9 cellular contexts compared by ENCODE assay signal in the genomic region with DNA sequence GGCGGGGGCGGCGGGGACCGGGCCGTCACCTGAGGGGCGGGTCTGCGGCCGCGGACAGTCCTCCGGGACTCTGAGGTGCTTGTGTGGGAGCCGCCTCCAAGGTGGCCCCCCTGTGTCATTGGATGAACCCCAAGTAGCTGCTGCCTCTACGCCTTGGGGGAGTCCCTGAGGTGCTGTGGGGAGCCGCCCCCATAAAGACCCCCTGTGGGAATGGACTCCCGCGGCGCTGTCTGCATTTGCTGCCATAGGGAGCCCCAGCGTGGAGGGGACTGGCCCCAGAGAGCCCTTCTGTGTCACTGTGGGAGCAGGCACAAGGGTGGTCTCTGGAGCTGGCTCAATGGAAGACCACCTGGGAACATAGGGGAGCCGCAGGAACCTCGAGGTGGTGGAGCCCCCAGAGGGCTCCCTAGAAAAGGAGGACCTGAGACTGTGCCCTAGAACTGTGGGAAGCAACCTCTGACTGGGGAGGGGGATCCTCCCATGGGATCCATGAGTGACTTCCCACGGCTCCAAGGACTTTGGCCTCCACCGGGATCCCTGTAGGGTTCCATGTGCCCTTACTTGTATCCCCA. TPM values are rescaled to one million over a fixed set of nuclear protein-coding genes. Genes with fewer than 3 reads are reported as not detected.
DNase-seq lines count a peak whose midpoint lies in the region; ATAC-seq and TF ChIP-seq lines count a peak whose summit lies in the region.
"Had no signal": no experiment of that assay in that cellular context is flagged by ENCODE, and none has a peak within 500 bp of the region (broad histone marks: within the 10 kb centered on the region; RNA-seq: fewer than 3 reads in every experiment).

No MANE protein-coding gene starts in this region.

- H3K4me1 Mint-ChIP-seq in CD4-positive, CD25-positive, alpha-beta regulatory T cell, result peaks cover 0 to 3% (median 0%) of the 10 kb centered on the region in 4 donors

- no peak for TF ChIP-seq CTCF in esophagus squamous epithelium (IDR thresholded peaks at IDR 0.05)
- no peak for TF ChIP-seq CTCF in psoas muscle (IDR thresholded peaks at IDR 0.05)

- no peak for DNase-seq in CD4-positive, CD25-positive, alpha-beta regulatory T cell
- DNase-seq in NT2/D1 (ENCODE audit: low read depth, low spot score), result no peak
- DNase-seq in esophagus squamous epithelium (lab: John Stamatoyannopoulos, UW), result no peak
- no peak for DNase-seq in psoas muscle
- no peak for DNase-seq in DMS53 (lab: John Stamatoyannopoulos, UW)
- DNase-seq in Ammon's horn (ENCODE audit: low spot score), result no peak
- DNase-seq: GOT3 had no signal

- no peaks in the 10 kb centered on the region for H3K36me3 Mint-ChIP-seq in CD4-positive, CD25-positive, alpha-beta regulatory T cell

- no peaks in the 10 kb centered on the region for H3K36me3 ChIP-seq in CD4-positive, CD25-positive, alpha-beta regulatory T cell (ENCODE audit: control insufficient read depth, insufficient read depth, low read length)
- H3K36me3 ChIP-seq in NT2/D1 (ENCODE audit: insufficient read depth, insufficient read length, low read length) (no peaks in the 10 kb centered on the region), esophagus squamous epithelium (no peaks in the 10 kb centered on the region), psoas muscle (ENCODE audit: insufficient read depth in 1 of 2, low read depth in 1 of 2) (no peaks in the 10 kb centered on the region)

- H3K4me3 ChIP-seq in CD4-positive, CD25-positive, alpha-beta regulatory T cell (ENCODE audit: low read depth, low read length), result no peak overlapping the region
- H3K4me3 ChIP-seq in NT2/D1 (ENCODE audit: insufficient read length, low read depth), result peak overlapping the region; percentile 38
- peak overlapping the region; percentile 23 to 71 (median 46) for H3K4me3 ChIP-seq in esophagus squamous epithelium
- H3K4me3 ChIP-seq in psoas muscle, result peak overlapping the region; percentile 61

- peaks cover 0 to 3% (median 0%) of the 10 kb centered on the region in 7 donors for H3K9me3 Mint-ChIP-seq in CD4-positive, CD25-positive, alpha-beta regulatory T cell

- H3K27ac ChIP-seq in CD4-positive, CD25-positive, alpha-beta regulatory T cell (ENCODE audit: insufficient read depth, low read length, poor library complexity, severe bottlenecking), result no peak overlapping the region
- no peak overlapping the region for H3K27ac ChIP-seq in esophagus squamous epithelium
- no peak overlapping the region for H3K27ac ChIP-seq in psoas muscle

- 33 to 38% methylated on average over 3 to 4 of the region's 21 CpGs for WGBS in esophagus squamous epithelium, 2 donors
- WGBS in psoas muscle, 3 donors, result 11 to 21% (median 14%) methylated on average over 12 to 21 of the region's 21 CpGs

- no peak overlapping the region for H3K27ac Mint-ChIP-seq in CD4-positive, CD25-positive, alpha-beta regulatory T cell

- no peak for ATAC-seq in CD4-positive, CD25-positive, alpha-beta regulatory T cell (ENCODE audit: low read depth in 2 of 2)
- peak in 1 of 4 donors; percentile 22 for ATAC-seq in psoas muscle
- no peak for ATAC-seq in GM18858 (IDR thresholded peaks at IDR 0.05; ENCODE audit: unreplicated experiment)
- ATAC-seq in GM19395 (IDR thresholded peaks at IDR 0.05; ENCODE audit: unreplicated experiment), result no peak

- H3K9ac ChIP-seq in NT2/D1 (ENCODE audit: insufficient read length, low read depth), result peak overlapping the region; percentile 57

- no peak for TF ChIP-seq POLR2A in esophagus squamous epithelium (IDR thresholded peaks at IDR 0.05)

- intact Hi-C loops in esophagus squamous epithelium (cut with DNase I) (no loop called here), psoas muscle (cut with DNase I) (no loop called here)

- peaks cover 44% of the 10 kb centered on the region for H3K27me3 ChIP-seq in CD4-positive, CD25-positive, alpha-beta regulatory T cell (ENCODE audit: control insufficient read depth, insufficient read depth, low read length)
- H3K27me3 ChIP-seq in NT2/D1 (ENCODE audit: insufficient read depth, insufficient read length) (peaks cover 37% of the 10 kb centered on the region), esophagus squamous epithelium (peaks cover 0 to 82% (median 6%) of the 10 kb centered on the region in 4 donors), psoas muscle (ENCODE audit: insufficient read depth in 3 of 3, low read length in 2 of 3) (peaks cover under 1 to 60% (median 10%) of the 10 kb centered on the region in 3 donors)

- H3K4me1 ChIP-seq in CD4-positive, CD25-positive, alpha-beta regulatory T cell (ENCODE audit: control insufficient read depth, insufficient read depth, low read length, poor library complexity, severe bottlenecking), result peaks cover 9% of the 10 kb centered on the region
- H3K4me1 ChIP-seq in NT2/D1 (ENCODE audit: insufficient read depth, insufficient read length) (peaks cover 14% of the 10 kb centered on the region), esophagus squamous epithelium (peaks cover 3 to 18% (median 12%) of the 10 kb centered on the region in 3 donors), psoas muscle (no peaks in the 10 kb centered on the region)

- peak overlapping the region in 3 of 4 donors; percentile 44 to 64 (median 55) for H3K4me3 Mint-ChIP-seq in CD4-positive, CD25-positive, alpha-beta regulatory T cell

- peaks cover 87% of the 10 kb centered on the region for H3K27me3 Mint-ChIP-seq in CD4-positive, CD25-positive, alpha-beta regulatory T cell

- H3K9me3 ChIP-seq in CD4-positive, CD25-positive, alpha-beta regulatory T cell (ENCODE audit: control insufficient read depth in 2 of 2, low read length in 2 of 2), result no peaks in the 10 kb centered on the region
- no peaks in the 10 kb centered on the region for H3K9me3 ChIP-seq in NT2/D1 (ENCODE audit: insufficient read depth, low read length)
- no peaks in the 10 kb centered on the region for H3K9me3 ChIP-seq in esophagus squamous epithelium
- no peaks in the 10 kb centered on the region for H3K9me3 ChIP-seq in psoas muscle

RNA-seq across cellular contexts. Expression of gene PHF24, which starts 0.4 kb away (rescaled TPM):
- total RNA-seq in CD4-positive, CD25-positive, alpha-beta regulatory T cell, result not detected
- not detected for polyA plus RNA-seq in CD4-positive, CD25-positive, alpha-beta regulatory T cell
- total RNA-seq in esophagus squamous epithelium (under 1 TPM in 3 of 4 donors, not detected in 1; 0.09 to 0.57 (median 0.44) TPM), psoas muscle (under 1 TPM in 2 of 4 donors, not detected in 2; 0.04 to 0.11 TPM)
- polyA plus RNA-seq in psoas muscle, result under 1 TPM in 2 of 3 donors, not detected in 1; 0.03 to 0.04 TPM

RNA-seq across cellular contexts. Expression of gene DNAJB5, which starts 31.0 kb away (rescaled TPM):
- 2.1 TPM for total RNA-seq in CD4-positive, CD25-positive, alpha-beta regulatory T cell
- 1 to 10 TPM in 3 of 4 donors, under 1 TPM in 1; 0.42 to 2.7 (median 1.9) TPM for polyA plus RNA-seq in CD4-positive, CD25-positive, alpha-beta regulatory T cell
- total RNA-seq in esophagus squamous epithelium (10 to 100 TPM in 1 of 4 donors, 1 to 10 TPM in 3; 3.5 to 16.6 (median 6.5) TPM), psoas muscle (100 to 1,000 TPM in 2 of 4 donors, 10 to 100 TPM in 2; 74.4 to 260 (median 152) TPM)
- 100 to 1,000 TPM in 2 of 3 donors, 10 to 100 TPM in 1; 44.2 to 148 (median 145) TPM for polyA plus RNA-seq in psoas muscle

Comparison
In these comparisons a context has a peak if more than half of its experiments do, and no peak if none do; other contexts are left out.
1. RNA of gene DNAJB5, which starts 31.0 kb away (total RNA-seq): 74.4 to 260 TPM in psoas muscle; 3.5 to 16.6 TPM in esophagus squamous epithelium and 2.1 TPM in CD4-positive, CD25-positive, alpha-beta regulatory T cell (single experiment); every median in the first group is over 4 times any median in the second.